28 cellular contexts compared by ENCODE assay signal in the genomic region with DNA sequence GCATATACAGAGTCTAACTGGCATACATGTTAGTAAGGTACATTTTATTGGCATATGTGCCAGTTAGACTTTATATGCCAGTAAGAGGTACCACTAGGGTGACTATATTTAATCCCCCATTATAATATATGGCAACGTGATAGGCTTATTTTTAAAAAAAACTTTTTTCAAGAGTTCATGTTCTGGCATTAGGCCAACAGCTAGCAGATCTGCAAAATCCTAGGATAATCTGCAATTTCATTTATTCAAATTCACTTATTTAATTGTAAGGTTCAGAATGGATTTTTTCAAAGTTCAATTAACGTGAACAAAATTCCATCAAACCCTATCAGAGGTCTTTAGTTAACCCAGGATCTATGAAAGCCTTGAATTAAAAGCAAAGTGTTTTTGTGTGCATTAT.
"Had no signal": no experiment of that assay in that cellular context is flagged by ENCODE, and none has a peak within 500 bp of the region (broad histone marks: within the 10 kb centered on the region; RNA-seq: fewer than 3 reads in every experiment).

No MANE protein-coding gene starts in this region.

- H3K27ac ChIP-seq: colonic mucosa, coronary artery, dorsolateral prefrontal cortex, epithelial cell of prostate, esophagus muscularis mucosa, esophagus squamous epithelium, foreskin keratinocyte, gastrocnemius medialis, gastroesophageal sphincter, heart left ventricle, heart right ventricle had no signal

- FAIRE-seq: colon, endometrium, endothelial cell of umbilical vein, frontal cortex had no signal

- H3K4me3 Mint-ChIP-seq: dendritic cell treated with granulocyte-macrophage colony-stimulating factor and Interleukin-4, amounts not matched to agents 40 ng/mL and 50 ng/mL, for 4 days; effector memory CD8-positive, alpha-beta T cell; endodermal cell had no signal

- ATAC-seq: effector memory CD8-positive, alpha-beta T cell; esophagus mucosa; foreskin keratinocyte; gastrocnemius medialis; gastroesophageal sphincter; heart left ventricle; heart right ventricle had no signal

- H3K4me1 ChIP-seq: colonic mucosa, esophagus squamous epithelium, foreskin keratinocyte, gastrocnemius medialis, gastroesophageal sphincter, heart left ventricle had no signal

- H3K27me3 ChIP-seq: colonic mucosa, dorsolateral prefrontal cortex, esophagus muscularis mucosa, esophagus squamous epithelium, foreskin keratinocyte, gastrocnemius medialis, gastroesophageal sphincter, heart left ventricle, heart right ventricle had no signal

- H3K27ac Mint-ChIP-seq: dendritic cell treated with granulocyte-macrophage colony-stimulating factor and Interleukin-4, amounts not matched to agents 40 ng/mL and 50 ng/mL, for 4 days; effector memory CD8-positive, alpha-beta T cell; endodermal cell had no signal

- H3K27me3 Mint-ChIP-seq: dendritic cell treated with granulocyte-macrophage colony-stimulating factor and Interleukin-4, amounts not matched to agents 40 ng/mL and 50 ng/mL, for 4 days; effector memory CD8-positive, alpha-beta T cell had no signal

- H3K9me3 ChIP-seq: colonic mucosa, gastrocnemius medialis had no signal

- DNase-seq: colonic mucosa; cortex of kidney; dermis blood vessel endothelial cell; dorsolateral prefrontal cortex; effector CD4-positive, alpha-beta T cell; effector CD8-positive, alpha-beta T cell; effector memory CD4-positive, alpha-beta T cell; effector memory CD8-positive, alpha-beta T cell; endodermal cell; esophagus squamous epithelium; foreskin fibroblast; foreskin keratinocyte; foreskin melanocyte; gastrocnemius medialis; glutamatergic neuron; head of caudate nucleus; heart left ventricle; heart right ventricle had no signal

- H3K4me1 Mint-ChIP-seq: endodermal cell had no signal

- H3K4me3 ChIP-seq: colonic mucosa, coronary artery, dorsolateral prefrontal cortex, esophagus muscularis mucosa, esophagus squamous epithelium, gastrocnemius medialis, gastroesophageal sphincter, heart left ventricle, heart right ventricle had no signal
